ENCODE assay signal across 1 cellular context in the genomic region with DNA sequence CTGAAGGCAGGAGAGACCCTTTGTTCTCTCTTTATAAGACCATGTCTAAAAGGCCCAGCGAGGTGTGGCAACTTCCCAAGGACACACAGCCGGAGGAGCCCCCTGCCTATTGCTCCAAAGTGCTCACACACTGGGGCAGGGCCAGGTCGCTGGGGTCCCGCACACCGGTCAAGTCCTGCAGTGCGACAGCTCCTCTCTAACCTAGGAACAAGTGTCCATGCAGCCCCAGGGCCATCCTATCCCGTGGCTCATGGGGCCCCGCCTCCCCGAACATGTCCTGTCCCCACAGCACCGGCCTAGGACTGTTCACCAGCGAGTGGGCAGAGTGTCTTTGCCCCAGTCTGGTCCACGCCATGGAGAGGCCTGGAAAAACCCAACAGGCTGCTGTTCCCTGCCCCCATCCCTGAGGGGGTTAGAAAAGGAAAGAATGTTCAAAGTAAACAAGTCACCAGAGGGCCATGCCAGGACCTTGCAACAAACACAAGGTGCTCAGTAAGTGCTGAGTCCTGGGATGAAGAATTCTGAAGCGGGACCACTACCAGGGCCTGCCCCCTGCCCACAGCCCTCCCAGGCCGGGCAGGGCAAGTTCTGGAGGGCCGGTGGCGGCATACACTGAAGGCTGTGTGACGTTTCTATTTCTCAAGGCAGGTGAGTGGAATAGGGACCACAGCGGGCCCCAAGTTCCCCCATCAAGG.
TF ChIP-seq lines count a peak whose summit lies in the region.

No MANE protein-coding gene starts in this region.

TF ChIP-seq in GM23338, 12 proteins besides CTCF, POLR2A, EP300 and RAD21 (continued from another document):
- no peak for TF ChIP-seq ZNF462 (CRISPR knock-in tag; IDR thresholded peaks at IDR 0.05)
- no peak for TF ChIP-seq CREB1 (CRISPR knock-in tag; IDR thresholded peaks at IDR 0.05; ENCODE audit: low read depth)
- no peak for TF ChIP-seq NANOG (IDR thresholded peaks at IDR 0.05; ENCODE audit: borderline replicate concordance)
- TF ChIP-seq EZH2phosphoT487 (IDR thresholded peaks at IDR 0.05; ENCODE audit: unreplicated experiment), result no peak
- TF ChIP-seq EZH2 (IDR thresholded peaks at IDR 0.05; ENCODE audit: low read depth, unreplicated experiment), result no peak
- TF ChIP-seq ETS1 (IDR thresholded peaks at IDR 0.05), result no peak
- TF ChIP-seq JUNB (IDR thresholded peaks at IDR 0.05; ENCODE audit: unreplicated experiment), result no peak
